In the genomic region with DNA sequence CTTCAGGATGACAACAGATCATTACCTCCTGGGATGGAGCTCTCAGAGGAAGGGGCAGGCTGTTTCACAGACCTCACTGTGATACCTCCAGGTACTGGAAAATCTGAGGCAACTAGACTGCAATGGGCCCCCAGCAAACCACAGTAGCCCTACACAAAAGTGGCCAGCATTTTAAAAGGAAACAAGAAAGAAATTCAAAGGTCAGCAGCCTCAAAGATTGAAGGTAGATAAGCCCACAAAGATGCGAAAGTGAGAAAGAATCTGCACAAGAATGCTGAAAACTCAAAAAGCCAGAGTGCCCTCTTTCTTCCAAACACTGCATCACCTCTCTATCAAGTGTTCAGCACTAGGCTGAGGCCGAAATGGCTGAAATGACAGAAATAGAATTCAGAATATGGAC, we compare ENCODE assay signal across 25 cellular contexts.
DNase-seq lines count a peak whose midpoint lies in the region; ATAC-seq, FAIRE-seq and TF ChIP-seq lines count a peak whose summit lies in the region.
"Had no signal": no experiment of that assay in that cellular context is flagged by ENCODE, and none has a peak within 500 bp of the region (broad histone marks: within the 10 kb centered on the region; RNA-seq: fewer than 3 reads in every experiment).

No MANE protein-coding gene starts in this region.

- H3K4me1 ChIP-seq in GM23338 (ENCODE audit: insufficient read depth) (no peaks in the 10 kb centered on the region), Loucy (ENCODE audit: insufficient read depth, low read length, poor library complexity, severe bottlenecking) (no peaks in the 10 kb centered on the region)
- H3K4me1 ChIP-seq: Peyer's patch, prostate gland, tibial artery had no signal

- FAIRE-seq in GM12891 (lab: Jason Lieb, UNC), result no peak

- TF ChIP-seq POLR2A in GM12891 (IDR thresholded peaks at IDR 0.05; ENCODE audit: low read depth, low read length), result no peak

- H3K27me3 ChIP-seq in GM23338 (ENCODE audit: insufficient read depth) (no peaks in the 10 kb centered on the region), Loucy (ENCODE audit: insufficient read depth, low read length, poor library complexity, severe bottlenecking) (no peaks in the 10 kb centered on the region)
- H3K27me3 ChIP-seq: Peyer's patch, tibial artery had no signal

- no peak overlapping the region for H3K4me3 ChIP-seq in GM23338
- H3K4me3 ChIP-seq in Loucy (ENCODE audit: low read length, poor library complexity, severe bottlenecking), result no peak overlapping the region
- H3K4me3 ChIP-seq: Peyer's patch, prostate gland, SK-N-MC, tibial artery had no signal

- H3K27ac ChIP-seq in GM23338 (ENCODE audit: low read depth), result no peak overlapping the region
- H3K27ac ChIP-seq: Peyer's patch, prostate gland, SK-N-MC, tibial artery had no signal

- no peaks in the 10 kb centered on the region for H3F3A ChIP-seq in GM23338 (replicated peaks; ENCODE audit: low read depth)
- no peaks in the 10 kb centered on the region for H3F3A ChIP-seq in Loucy (ENCODE audit: low read depth)

- H3K9ac ChIP-seq in Loucy (ENCODE audit: low read depth, low read length, poor library complexity, severe bottlenecking), result no peak overlapping the region

- H3K27ac Mint-ChIP-seq in GM23338 (no peak overlapping the region), chondrocyte (ENCODE audit: unreplicated experiment) (no peak overlapping the region), osteocyte (ENCODE audit: unreplicated experiment) (no peak overlapping the region)
- H3K27ac Mint-ChIP-seq: activated naive CD4-positive, alpha-beta T cell treated with anti-CD3 and anti-CD28 coated beads for 36 hours; activated T-cell treated with anti-CD3 and anti-CD28 coated beads, Interleukin-2, amount 50 U/mL, for 24 hours; CD8-positive, alpha-beta T cell had no signal

- peak overlapping the region; percentile 93 for H2AFZ ChIP-seq in GM23338
- H2AFZ ChIP-seq in Loucy (ENCODE audit: low read length), result no peak overlapping the region

- H3K9me3 ChIP-seq in Loucy (ENCODE audit: insufficient read depth, low read depth, low read length), result no peaks in the 10 kb centered on the region
- H3K9me3 ChIP-seq: Peyer's patch, prostate gland, tibial artery had no signal

- H3K4me1 Mint-ChIP-seq in GM23338 (peaks cover 10% of the 10 kb centered on the region; the same call in 2 of the 3 replicates), chondrocyte (ENCODE audit: low read depth) (no peaks in the 10 kb centered on the region), osteocyte (ENCODE audit: unreplicated experiment) (no peaks in the 10 kb centered on the region)

- no peaks in the 10 kb centered on the region for H3K79me2 ChIP-seq in GM23338 (replicated peaks; ENCODE audit: insufficient read depth)
- H3K79me2 ChIP-seq in Loucy (ENCODE audit: insufficient read depth, low read length), result no peaks in the 10 kb centered on the region

- H3K4me2 ChIP-seq in GM23338 (no peak overlapping the region), Loucy (ENCODE audit: low read depth, low read length, poor library complexity, severe bottlenecking) (no peak overlapping the region)

- H3K27me3 Mint-ChIP-seq in GM23338 (ENCODE audit: insufficient read depth, low read depth, poor library complexity), result no peaks in the 10 kb centered on the region
- peaks cover 10% of the 10 kb centered on the region for H3K27me3 Mint-ChIP-seq in chondrocyte (ENCODE audit: low read depth)
- H3K27me3 Mint-ChIP-seq in osteocyte (ENCODE audit: unreplicated experiment), result no peaks in the 10 kb centered on the region
- H3K27me3 Mint-ChIP-seq: activated T-cell treated with anti-CD3 and anti-CD28 coated beads, Interleukin-2, amount 50 U/mL, for 24 hours had no signal

- ATAC-seq in GM23338, result peak; percentile 55
- no peak for ATAC-seq in GM21723 (IDR thresholded peaks at IDR 0.05; ENCODE audit: unreplicated experiment)
- ATAC-seq: CD8-positive, alpha-beta T cell; esophagus mucosa; left ventricle myocardium superior had no signal

- no peaks in the 10 kb centered on the region; the same call in none of the 3 replicates for H3K36me3 Mint-ChIP-seq in GM23338 (ENCODE audit: low read depth)
- no peaks in the 10 kb centered on the region for H3K36me3 Mint-ChIP-seq in chondrocyte (ENCODE audit: low read depth)
- no peaks in the 10 kb centered on the region for H3K36me3 Mint-ChIP-seq in osteocyte (ENCODE audit: unreplicated experiment)
- H3K36me3 Mint-ChIP-seq: CD8-positive, alpha-beta T cell had no signal

- DNase-seq in GM23338 (ENCODE audit: low spot score) (peak; percentile 42), chondrocyte (ENCODE audit: low spot score) (no peak), osteocyte (ENCODE audit: extremely low spot score, unreplicated experiment) (no peak), GM12891 (ENCODE audit: insufficient read length, low spot score) (no peak), SW 1271 (lab: John Stamatoyannopoulos, UW) (no peak)
- DNase-seq: activated naive CD4-positive, alpha-beta T cell treated with anti-CD3 and anti-CD28 coated beads for 36 hours; activated T-cell treated with anti-CD3 and anti-CD28 coated beads, Interleukin-2, amount 50 U/mL, for 24 hours; amygdala; CD8-positive, alpha-beta T cell; DMS53; HCEC 1CT; left ventricle myocardium superior; NCI-H1048; NCI-H1930; NCI-H345; Peyer's patch; stimulated activated CD4-positive, alpha-beta T cell treated with anti-CD3 and anti-CD28 coated beads, Interleukin-2, amount 100 ng/mL, for 24 hours; stimulated activated naive CD4-positive, alpha-beta T cell treated with Interleukin-2 at 50 U/mL for 16 hours; T-helper 9 cell; tibial artery had no signal

- H3K9me3 Mint-ChIP-seq in GM23338 (no peaks in the 10 kb centered on the region; the same call in 2 of the 3 replicates), chondrocyte (ENCODE audit: low read depth) (peaks cover 12% of the 10 kb centered on the region), osteocyte (ENCODE audit: unreplicated experiment) (peaks cover 2% of the 10 kb centered on the region)

- TF ChIP-seq CTCF in GM23338 (conservative IDR thresholded peaks at IDR 0.05; ENCODE audit: low read depth in 2 of 2) (peak; percentile 51 to 64), Loucy (conservative IDR thresholded peaks at IDR 0.05; ENCODE audit: low read length) (peak; percentile 38), chondrocyte (IDR thresholded peaks at IDR 0.05) (peak; percentile 16), osteocyte (IDR thresholded peaks at IDR 0.05) (peak; percentile 10)

- no peak overlapping the region for H3K4me3 Mint-ChIP-seq in GM23338
- H3K4me3 Mint-ChIP-seq in chondrocyte (ENCODE audit: unreplicated experiment), result no peak overlapping the region
- no peak overlapping the region for H3K4me3 Mint-ChIP-seq in osteocyte (ENCODE audit: unreplicated experiment)
- H3K4me3 Mint-ChIP-seq: activated naive CD4-positive, alpha-beta T cell treated with anti-CD3 and anti-CD28 coated beads for 36 hours; activated T-cell treated with anti-CD3 and anti-CD28 coated beads, Interleukin-2, amount 50 U/mL, for 24 hours; CD8-positive, alpha-beta T cell had no signal

- H4K20me1 ChIP-seq in GM23338 (replicated peaks; ENCODE audit: insufficient read depth), result no peaks in the 10 kb centered on the region
- H4K20me1 ChIP-seq in Loucy (ENCODE audit: insufficient read depth, low read length, poor library complexity, severe bottlenecking), result no peaks in the 10 kb centered on the region

- no peaks in the 10 kb centered on the region for H3K9me2 ChIP-seq in GM23338 (ENCODE audit: insufficient read depth)
- H3K9me2 ChIP-seq in Loucy (replicated peaks; ENCODE audit: low read depth, low read length), result no peaks in the 10 kb centered on the region

- H3K36me3 ChIP-seq in GM23338 (ENCODE audit: insufficient read depth) (no peaks in the 10 kb centered on the region), Loucy (ENCODE audit: insufficient read depth, low read length) (no peaks in the 10 kb centered on the region)
- H3K36me3 ChIP-seq: Peyer's patch, prostate gland, tibial artery had no signal

TF ChIP-seq in GM12891, 5 proteins besides CTCF, POLR2A, EP300 and RAD21:
- no peak for TF ChIP-seq PAX5 (IDR thresholded peaks at IDR 0.05; ENCODE audit: insufficient read depth, low read length, severe bottlenecking)
- no peak for TF ChIP-seq SPI1 (IDR thresholded peaks at IDR 0.05; ENCODE audit: low read depth, low read length)
- TF ChIP-seq POLR2AphosphoS5 (IDR thresholded peaks at IDR 0.05; ENCODE audit: low read depth, low read length), result no peak
- no peak for TF ChIP-seq TAF1 (IDR thresholded peaks at IDR 0.05; ENCODE audit: low read depth, low read length)
- no peak for TF ChIP-seq POU2F2 (IDR thresholded peaks at IDR 0.05; ENCODE audit: low read depth, low read length)
